29 cellular contexts compared by ENCODE assay signal in genomic region chr3:119161240-119161639, GRCh38. TPM values are rescaled to one million over a fixed set of nuclear protein-coding genes. Genes with fewer than 3 reads are reported as not detected.
"Had no signal": no experiment of that assay in that cellular context is flagged by ENCODE, and none has a peak within 500 bp of the region (broad histone marks: within the 10 kb centered on the region; RNA-seq: fewer than 3 reads in every experiment).

No MANE protein-coding gene starts in this region.

- H3K4me3 ChIP-seq: sigmoid colon, upper lobe of left lung had no signal

- H3K27me3 ChIP-seq: sigmoid colon, upper lobe of left lung had no signal

- H3K4me3 Mint-ChIP-seq: activated CD4-positive, alpha-beta memory T cell treated with anti-CD3 and anti-CD28 coated beads for 36 hours; activated naive CD4-positive, alpha-beta T cell treated with anti-CD3 and anti-CD28 coated beads for 36 hours; activated T-cell treated with anti-CD3 and anti-CD28 coated beads, Interleukin-2, amount 50 U/mL, for 72 hours; naive B cell; neural crest cell; stimulated activated naive B cell treated with anti-CD40 and anti-IgM and Interleukin-4, amounts not matched to agents 10 μg/mL and 1 μg/mL and 100 μg/mL, for 72 hours; T-helper 1 cell treated with Interleukin-12 subunit alpha and Interleukin-12 subunit beta and Interleukin-4 antibody, amounts not matched to agents 30 μg/mL and 1 μg/mL, for 36 hours had no signal

- H3K9me3 ChIP-seq: upper lobe of left lung had no signal

- H3K27ac Mint-ChIP-seq: activated CD4-positive, alpha-beta memory T cell treated with anti-CD3 and anti-CD28 coated beads for 36 hours; activated naive CD4-positive, alpha-beta T cell treated with anti-CD3 and anti-CD28 coated beads for 36 hours; activated T-cell treated with anti-CD3 and anti-CD28 coated beads, Interleukin-2, amount 50 U/mL, for 72 hours; naive B cell; stimulated activated naive B cell treated with anti-CD40 and anti-IgM and Interleukin-4, amounts not matched to agents 10 μg/mL and 1 μg/mL and 100 μg/mL, for 72 hours; T-helper 1 cell treated with Interleukin-12 subunit alpha and Interleukin-12 subunit beta and Interleukin-4 antibody, amounts not matched to agents 30 μg/mL and 1 μg/mL, for 36 hours had no signal

- H3K27ac ChIP-seq: sigmoid colon, upper lobe of left lung had no signal

- DNase-seq: activated CD4-positive, alpha-beta memory T cell treated with anti-CD3 and anti-CD28 coated beads for 36 hours; activated CD4-positive, alpha-beta T cell treated with anti-CD3 and anti-CD28 coated beads for 48 hours; activated CD4-positive, CD25-positive, alpha-beta regulatory T cell; activated effector memory CD4-positive, alpha-beta T cell treated with Interleukin-2 at 50 U/mL for 16 hours; activated naive CD4-positive, alpha-beta T cell treated with anti-CD3 and anti-CD28 coated beads for 36 hours; activated T-cell treated with anti-CD3 and anti-CD28 coated beads, Interleukin-2, amount 50 U/mL, for 72 hours; amygdala; cerebellar nuclear complex; cortex of kidney; glutamatergic neuron; hippocampal formation; mesendoderm; naive B cell; occipital lobe; retina; sigmoid colon; stimulated activated CD4-positive, alpha-beta T cell treated with anti-CD3 and anti-CD28 coated beads, Interleukin-2, amount 100 ng/mL, for 48 hours; stimulated activated CD8-positive, alpha-beta memory T cell treated with anti-CD3 and anti-CD28 coated beads, Interleukin-4, amount 100 ng/mL, for 48 hours; stimulated activated naive B cell treated with anti-CD40 and anti-IgM and Interleukin-4, amounts not matched to agents 10 μg/mL and 1 μg/mL and 100 μg/mL, for 72 hours; T1000; upper lobe of left lung had no signal

- H3K36me3 ChIP-seq: sigmoid colon, upper lobe of left lung had no signal

- H3K4me1 Mint-ChIP-seq: naive B cell, neural crest cell had no signal

- H3K4me1 ChIP-seq: sigmoid colon, upper lobe of left lung had no signal

RNA-seq across cellular contexts. Expression of gene UPK1B, which starts 12.2 kb away (rescaled TPM):
- total RNA-seq: activated CD4-positive, alpha-beta memory T cell treated with anti-CD3 and anti-CD28 coated beads for 36 hours; activated T-cell treated with anti-CD3 and anti-CD28 coated beads, Interleukin-2, amount 50 U/mL, for 72 hours; frontal cortex; neural crest cell; posterior vena cava; sigmoid colon had no signal
- polyA plus RNA-seq: sigmoid colon had no signal

RNA-seq across cellular contexts. Expression of gene TEX55, which starts 15.3 kb away (rescaled TPM):
- total RNA-seq: activated CD4-positive, alpha-beta memory T cell treated with anti-CD3 and anti-CD28 coated beads for 36 hours; activated naive CD4-positive, alpha-beta T cell treated with anti-CD3 and anti-CD28 coated beads for 36 hours; activated T-cell treated with anti-CD3 and anti-CD28 coated beads, Interleukin-2, amount 50 U/mL, for 72 hours; frontal cortex; lower leg skin; mucosa of gallbladder; neural crest cell; occipital lobe; posterior vena cava; sigmoid colon; temporal lobe; upper lobe of left lung had no signal
- polyA plus RNA-seq: esophagus, sigmoid colon had no signal
